ENCODE assay signal across 8 cellular contexts in the genomic region with DNA sequence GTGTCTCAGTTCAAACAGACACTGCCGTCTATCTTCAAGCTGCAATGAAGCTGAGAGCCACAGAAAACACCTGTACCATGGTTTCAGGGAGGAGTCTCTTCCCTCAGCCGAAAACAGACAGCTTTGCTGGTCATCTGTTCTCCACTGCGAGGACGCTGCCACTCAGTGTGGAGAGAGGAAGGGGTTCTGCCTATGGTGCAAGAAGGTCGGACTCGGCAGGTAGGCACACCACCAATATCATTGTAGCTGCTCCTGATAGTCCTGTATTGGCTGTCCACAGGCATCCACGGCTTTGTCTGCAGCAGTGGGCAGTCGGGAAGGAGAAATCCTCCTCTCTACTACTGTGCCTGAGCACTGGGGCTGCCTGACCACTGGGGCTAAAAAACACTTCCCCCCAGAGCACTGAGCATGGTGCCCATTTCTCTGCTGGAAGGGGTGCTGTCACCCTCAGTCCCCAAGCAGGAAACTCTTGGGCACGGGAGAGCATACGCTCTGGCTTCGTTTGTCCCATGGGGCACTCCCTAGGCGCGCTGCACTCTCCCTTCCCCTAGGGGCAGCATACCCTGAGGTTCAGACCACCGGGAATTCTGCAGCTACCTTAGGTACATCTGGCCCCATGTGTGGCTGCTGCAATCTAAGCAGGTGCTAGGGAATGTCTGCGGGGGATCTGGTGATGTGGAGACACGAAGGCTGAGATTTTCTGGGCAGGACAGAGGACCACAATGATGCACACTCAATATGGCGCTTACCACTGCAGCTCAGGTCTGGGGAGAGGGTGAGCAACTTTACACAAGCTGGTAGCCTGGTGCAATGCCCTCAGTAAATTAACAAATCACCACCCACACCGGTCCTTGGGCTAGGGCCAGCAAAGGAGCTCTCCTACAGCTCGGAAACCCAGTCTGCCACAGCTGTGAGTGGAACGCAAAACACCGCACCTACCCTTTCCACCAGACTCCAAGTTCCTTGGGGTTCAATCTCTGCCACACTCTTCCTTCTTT.
DNase-seq lines count a peak whose midpoint lies in the region; ATAC-seq and TF ChIP-seq lines count a peak whose summit lies in the region.

No MANE protein-coding gene starts in this region.

- H3K27me3 Mint-ChIP-seq in CD8-positive, alpha-beta memory T cell = peaks cover 0 to 1% of the 10 kb centered on the region in 2 donors

- intact Hi-C loops in prostate gland (cut with DNase I) = loop anchor here (10.0 kb wide), 1 partner anchor 1339 kb away; no protein-coding TSS in a partner anchor

- peak overlapping the region; percentile 36 for H3K4me3 ChIP-seq in CD8-positive, alpha-beta memory T cell (ENCODE audit: low read length)
- H3K4me3 ChIP-seq in WERI-Rb-1 (ENCODE audit: low read depth, low read length) = no peak overlapping the region
- peak overlapping the region in 1 of 2 donors; percentile 11 for H3K4me3 ChIP-seq in prostate gland

- TF ChIP-seq POLR2A in prostate gland (IDR thresholded peaks at IDR 0.05) = no peak

- H3K27ac ChIP-seq in CD8-positive, alpha-beta memory T cell (ENCODE audit: low read depth, low read length) = no peak overlapping the region
- H3K27ac ChIP-seq in WERI-Rb-1 = no peak overlapping the region
- no peak overlapping the region for H3K27ac ChIP-seq in prostate gland

- CTCF ChIA-PET in CD8-positive, alpha-beta memory T cell (lab: Charles Lee) = interaction anchor here (1.1 to 1.5 kb wide), 5 partner anchors 11 to 31 kb away, joined by 3 to 5 read pairs (median 3); no protein-coding TSS in a partner anchor

- no peaks in the 10 kb centered on the region for H3K27me3 ChIP-seq in CD8-positive, alpha-beta memory T cell (ENCODE audit: insufficient read depth, low read length, poor library complexity, severe bottlenecking)
- H3K27me3 ChIP-seq in WERI-Rb-1 (ENCODE audit: insufficient read depth, low read depth, severe bottlenecking) = no peaks in the 10 kb centered on the region
- no peaks in the 10 kb centered on the region for H3K27me3 ChIP-seq in prostate gland (replicated peaks; ENCODE audit: insufficient read depth)

- H3K36me3 ChIP-seq in CD8-positive, alpha-beta memory T cell (ENCODE audit: insufficient read depth, low read length) = no peaks in the 10 kb centered on the region
- no peaks in the 10 kb centered on the region for H3K36me3 ChIP-seq in WERI-Rb-1
- H3K36me3 ChIP-seq in prostate gland = no peaks in the 10 kb centered on the region

- no peaks in the 10 kb centered on the region for H3K9me3 ChIP-seq in CD8-positive, alpha-beta memory T cell (ENCODE audit: low read length)
- H3K9me3 ChIP-seq in WERI-Rb-1 (ENCODE audit: severe bottlenecking) (no peaks in the 10 kb centered on the region), prostate gland (no peaks in the 10 kb centered on the region)

- 75% methylated on average over 21 of the region's 21 CpGs for WGBS in prostate gland

- peaks cover 0 to 4% (median 0%) of the 10 kb centered on the region in 5 donors for H3K9me3 Mint-ChIP-seq in CD8-positive, alpha-beta memory T cell

- no peaks in the 10 kb centered on the region for H3K4me1 ChIP-seq in CD8-positive, alpha-beta memory T cell (ENCODE audit: insufficient read depth, low read length)
- H3K4me1 ChIP-seq in prostate gland (replicated peaks) = no peaks in the 10 kb centered on the region

- H3K4me3 Mint-ChIP-seq in CD8-positive, alpha-beta memory T cell = peak overlapping the region in 6 of 7 donors; percentile 34 to 74 (median 53)

- H3K36me3 Mint-ChIP-seq in CD8-positive, alpha-beta memory T cell = no peaks in the 10 kb centered on the region

- H3K4me1 Mint-ChIP-seq in CD8-positive, alpha-beta memory T cell = peaks cover 2 to 14% (median 8%) of the 10 kb centered on the region in 3 donors

- DNase-seq in CD8-positive, alpha-beta memory T cell = no peak
- peak; percentile 30 for DNase-seq in WERI-Rb-1
- peak; percentile 80 for DNase-seq in islet precursor cell
- no peak for DNase-seq in prostate gland (ENCODE audit: low spot score)
- DNase-seq in NCI-H2196 treated with DMSO at 0.1 percent for 48 hours (lab: John Stamatoyannopoulos, UW; ENCODE audit: unreplicated experiment) = no peak

- no peak overlapping the region for H3K27ac Mint-ChIP-seq in CD8-positive, alpha-beta memory T cell

- TF ChIP-seq CTCF in WERI-Rb-1 (IDR thresholded peaks at IDR 0.05; ENCODE audit: low read depth, low read length) (peak; percentile 47), prostate gland (IDR thresholded peaks at IDR 0.05) (peak in 1 of 4 experiments; percentile 7)

- POLR2A ChIA-PET in CD8-positive, alpha-beta memory T cell (lab: Charles Lee) = no interaction called here

- ATAC-seq in GM19372 (IDR thresholded peaks at IDR 0.05; ENCODE audit: low read depth, unreplicated experiment) = peak; percentile 34
- peak; percentile 7 for ATAC-seq in HG03342 (IDR thresholded peaks at IDR 0.05; ENCODE audit: unreplicated experiment)
- ATAC-seq in GM18517 (IDR thresholded peaks at IDR 0.05; ENCODE audit: unreplicated experiment) = no peak

Comparison
In these comparisons a context has a peak if more than half of its experiments do, and no peak if none do; other contexts are left out.
1. DNase-seq: peak in WERI-Rb-1 (single experiment) and islet precursor cell (single experiment); none in CD8-positive, alpha-beta memory T cell (0 of 5), prostate gland (single experiment) and NCI-H2196 treated with DMSO at 0.1 percent for 48 hours (single experiment).